8 cellular contexts compared by ENCODE assay signal in genomic region chr10:133275683-133276092, GRCh38. TPM values are rescaled to one million over a fixed set of nuclear protein-coding genes. Genes with fewer than 3 reads are reported as not detected.
DNase-seq lines count a peak whose midpoint lies in the region; ATAC-seq and TF ChIP-seq lines count a peak whose summit lies in the region.

No MANE protein-coding gene starts in this region.

- peaks cover 0 to 2% (median 0%) of the 10 kb centered on the region in 7 donors for H3K9me3 Mint-ChIP-seq in CD14-positive monocyte
- no peaks in the 10 kb centered on the region for H3K9me3 Mint-ChIP-seq in naive thymus-derived CD8-positive, alpha-beta T cell

- H3K4ac ChIP-seq in mesendoderm (ENCODE audit: low read depth, low read length): no peak overlapping the region

- H3K4me3 ChIP-seq in A673 (ENCODE audit: low read depth, low read length, poor library complexity, severe bottlenecking): no peak overlapping the region
- no peak overlapping the region for H3K4me3 ChIP-seq in mesendoderm (ENCODE audit: low read length)

- CTCF ChIA-PET in A673 (lab: Charles Lee): no interaction called here

- H3K79me2 ChIP-seq in mesendoderm (ENCODE audit: control insufficient read depth, insufficient read depth, low read length): no peaks in the 10 kb centered on the region

- no peak overlapping the region for H3K56ac ChIP-seq in mesendoderm (ENCODE audit: low read length)

- POLR2A ChIA-PET in naive thymus-derived CD8-positive, alpha-beta T cell (lab: Charles Lee): interaction anchor here (0.6 to 5.3 kb wide), 5 partner anchors 12 to 176 kb away, joined by 3 to 39 read pairs (median 6); no protein-coding TSS in a partner anchor
- POLR2A ChIA-PET in A673 (lab: Charles Lee; ENCODE audit: low non-redundant PET): no interaction called here

- no peak for DNase-seq in CD14-positive monocyte (ENCODE audit: low spot score)
- DNase-seq in activated T-cell treated with anti-CD3 and anti-CD28 coated beads, Interleukin-2, amount 50 U/mL, for 48 hours: peak; percentile 76 to 81
- peak in 5 of 10 donors; percentile 35 to 45 (median 40) for DNase-seq in naive thymus-derived CD8-positive, alpha-beta T cell
- no peak for DNase-seq in A673 (ENCODE audit: low spot score)
- DNase-seq in mesendoderm: no peak
- DNase-seq in KG1 (lab: John Stamatoyannopoulos, UW): no peak

- H3K23ac ChIP-seq in mesendoderm (ENCODE audit: low read length): no peak overlapping the region

- H2BK5ac ChIP-seq in mesendoderm (ENCODE audit: low read length): no peak overlapping the region

- no peak overlapping the region for H3K4me2 ChIP-seq in mesendoderm (ENCODE audit: low read length)

- no peak overlapping the region for H3K27ac ChIP-seq in A673 (ENCODE audit: low read depth, low read length, poor library complexity, severe bottlenecking)
- no peak overlapping the region for H3K27ac ChIP-seq in mesendoderm (ENCODE audit: low read depth, low read length)

- no peak overlapping the region for H2BK15ac ChIP-seq in mesendoderm (replicated peaks; ENCODE audit: low read depth)

- no peaks in the 10 kb centered on the region for H3K4me1 ChIP-seq in A673 (ENCODE audit: insufficient read depth, low read length, poor library complexity, severe bottlenecking)
- no peaks in the 10 kb centered on the region for H3K4me1 ChIP-seq in mesendoderm (ENCODE audit: control insufficient read depth, low read depth, low read length)

- TF ChIP-seq CTCF in CD14-positive monocyte (IDR thresholded peaks at IDR 0.05) (peak; percentile 30), A673 (conservative IDR thresholded peaks at IDR 0.05; ENCODE audit: low read depth, low read length) (no peak)

- H3K36me3 ChIP-seq in A673 (ENCODE audit: insufficient read depth, low read length, poor library complexity, severe bottlenecking) (no peaks in the 10 kb centered on the region), mesendoderm (ENCODE audit: control insufficient read depth, insufficient read depth, low read length) (no peaks in the 10 kb centered on the region)

- H3K9ac ChIP-seq in mesendoderm (ENCODE audit: low read length): no peak overlapping the region

- no peak overlapping the region for H2AK5ac ChIP-seq in mesendoderm (ENCODE audit: low read length)

- ATAC-seq in GM19372 (IDR thresholded peaks at IDR 0.05; ENCODE audit: low read depth, unreplicated experiment): peak; percentile 32
- ATAC-seq in HG03432 (IDR thresholded peaks at IDR 0.05; ENCODE audit: unreplicated experiment): peak; percentile 39
- peak; percentile 38 to 51 for ATAC-seq in naive thymus-derived CD8-positive, alpha-beta T cell

- H3K27me3 ChIP-seq in A673 (replicated peaks; ENCODE audit: insufficient read depth, low read depth, low read length, poor library complexity): peaks cover 15% of the 10 kb centered on the region
- no peaks in the 10 kb centered on the region for H3K27me3 ChIP-seq in mesendoderm (ENCODE audit: insufficient read depth, low read length, poor library complexity)

- WGBS in mesendoderm (ENCODE audit: extremely low coverage, insufficient coverage, low lambda C conversion rate): no CpG with 5 or more reads among the region's 12 CpGs

- H3K4me1 Mint-ChIP-seq in CD14-positive monocyte: peaks cover 51% of the 10 kb centered on the region
- H3K4me1 Mint-ChIP-seq in naive thymus-derived CD8-positive, alpha-beta T cell: peaks cover 4 to 45% (median 34%) of the 10 kb centered on the region in 4 donors

- no TSS peak for BruUV-seq in A673 (replicated peaks; lab: Mats Ljungman, UMichigan)

- H3K9me3 ChIP-seq in A673 (ENCODE audit: low read depth, low read length, poor library complexity, severe bottlenecking): no peaks in the 10 kb centered on the region

- no peak overlapping the region for H4K5ac ChIP-seq in mesendoderm (ENCODE audit: low read length)

- intact Hi-C loops in CD14-positive monocyte (cut with micrococcal nuclease): no loop called here
- intact Hi-C loops in A673 (cut with micrococcal nuclease; ENCODE audit: unreplicated experiment): no loop called here

- no peak overlapping the region for H4K8ac ChIP-seq in mesendoderm (ENCODE audit: low read depth, low read length)

- H3K18ac ChIP-seq in mesendoderm (ENCODE audit: low read length): no peak overlapping the region

- H3K4me3 Mint-ChIP-seq in CD14-positive monocyte: peak overlapping the region; percentile 90 to 91
- peak overlapping the region; percentile 79 to 88 (median 85) for H3K4me3 Mint-ChIP-seq in naive thymus-derived CD8-positive, alpha-beta T cell

- peaks cover 0 to 18% (median 2%) of the 10 kb centered on the region in 3 donors for H3K27me3 Mint-ChIP-seq in CD14-positive monocyte (ENCODE audit: low read depth in 3 of 3)
- H3K27me3 Mint-ChIP-seq in naive thymus-derived CD8-positive, alpha-beta T cell: no peaks in the 10 kb centered on the region

- H3K36me3 Mint-ChIP-seq in CD14-positive monocyte: peaks cover 26 to 33% of the 10 kb centered on the region in 2 donors
- peaks cover 0 to 2% (median 0%) of the 10 kb centered on the region in 3 donors for H3K36me3 Mint-ChIP-seq in naive thymus-derived CD8-positive, alpha-beta T cell

- no peaks in the 10 kb centered on the region for H3K79me1 ChIP-seq in mesendoderm (ENCODE audit: low read length)

- H2BK120ac ChIP-seq in mesendoderm (ENCODE audit: low read depth, low read length): no peak overlapping the region

- H3K27ac Mint-ChIP-seq in CD14-positive monocyte: peak overlapping the region; percentile 87 to 96 (median 94)
- H3K27ac Mint-ChIP-seq in naive thymus-derived CD8-positive, alpha-beta T cell: peak overlapping the region; percentile 60 to 95 (median 90)

RNA-seq across cellular contexts. Expression of gene ADAM8, which starts 1.0 kb away (rescaled TPM):
- polyA plus RNA-seq in CD14-positive monocyte: 10 to 100 TPM; 32.7 to 72.8 TPM
- total RNA-seq in naive thymus-derived CD8-positive, alpha-beta T cell: 1 to 10 TPM; 8.5 to 9.4 TPM
- 10 to 100 TPM in 1 of 3 donors, 1 to 10 TPM in 2; 7.8 to 28.4 (median 9.5) TPM for polyA plus RNA-seq in naive thymus-derived CD8-positive, alpha-beta T cell
- total RNA-seq in A673 (2021): 1.0 and 1.2 TPM in 2 replicates
- polyA plus RNA-seq in mesendoderm (2013, experiment 1 of 2): 0.27 TPM
- 0.28 TPM for polyA plus RNA-seq in mesendoderm (2013, experiment 2 of 2)

RNA-seq across cellular contexts. Expression of gene TUBGCP2, which starts 33.0 kb away (rescaled TPM):
- 10 to 100 TPM; 25.9 to 39.3 TPM for polyA plus RNA-seq in CD14-positive monocyte
- 10 to 100 TPM; 61.4 to 72.9 TPM for total RNA-seq in naive thymus-derived CD8-positive, alpha-beta T cell
- polyA plus RNA-seq in naive thymus-derived CD8-positive, alpha-beta T cell: 10 to 100 TPM; 24.7 to 35.6 (median 32.0) TPM
- total RNA-seq in A673 (2021): 72.7 and 75.1 TPM in 2 replicates
- 33.5 TPM for polyA plus RNA-seq in mesendoderm (2013, experiment 1 of 2)
- 31.8 TPM for polyA plus RNA-seq in mesendoderm (2013, experiment 2 of 2)

RNA-seq across cellular contexts. Expression of gene ZNF511, which starts 33.0 kb away (rescaled TPM):
- polyA plus RNA-seq in CD14-positive monocyte: 100 to 1,000 TPM in 1 of 2 donors, 10 to 100 TPM in 1; 84.7 to 118 TPM
- total RNA-seq in naive thymus-derived CD8-positive, alpha-beta T cell: 10 to 100 TPM; 38.0 to 38.3 TPM
- polyA plus RNA-seq in naive thymus-derived CD8-positive, alpha-beta T cell: 10 to 100 TPM; 75.9 to 80.4 (median 79.2) TPM
- total RNA-seq in A673 (2021): 51.8 and 61.4 TPM in 2 replicates
- polyA plus RNA-seq in mesendoderm (2013, experiment 1 of 2): 29.7 TPM
- 31.2 TPM for polyA plus RNA-seq in mesendoderm (2013, experiment 2 of 2)

RNA-seq across cellular contexts. Expression of gene VENTX, which starts 38.0 kb away (rescaled TPM):
- polyA plus RNA-seq in CD14-positive monocyte: 1 to 10 TPM; 1.4 to 1.6 TPM
- total RNA-seq in naive thymus-derived CD8-positive, alpha-beta T cell: not detected
- not detected for polyA plus RNA-seq in naive thymus-derived CD8-positive, alpha-beta T cell
- not detected in 2 replicates for total RNA-seq in A673 (2021)
- polyA plus RNA-seq in mesendoderm (2013, experiment 1 of 2): 2.1 TPM
- 2.0 TPM for polyA plus RNA-seq in mesendoderm (2013, experiment 2 of 2)

RNA-seq across cellular contexts. Expression of gene UTF1, which starts 45.7 kb away (rescaled TPM):
- under 1 TPM; 0.14 to 0.48 TPM for polyA plus RNA-seq in CD14-positive monocyte
- not detected for total RNA-seq in naive thymus-derived CD8-positive, alpha-beta T cell
- not detected for polyA plus RNA-seq in naive thymus-derived CD8-positive, alpha-beta T cell
- total RNA-seq in A673 (2021): not detected in 2 replicates
- 2.4 TPM for polyA plus RNA-seq in mesendoderm (2013, experiment 1 of 2)
- polyA plus RNA-seq in mesendoderm (2013, experiment 2 of 2): 1.9 TPM

Comparison
In these comparisons a context has a peak if more than half of its experiments do, and no peak if none do; other contexts are left out.
1. DNase-seq: peak in activated T-cell treated with anti-CD3 and anti-CD28 coated beads, Interleukin-2, amount 50 U/mL, for 48 hours (2 of 2); none in CD14-positive monocyte (single experiment), A673 (single experiment), mesendoderm (single experiment) and KG1 (single experiment).
2. Peak in every context shown above with its lines, with median percentiles within 50 percentile points of each other: ATAC-seq.